ENCODE assay signal across 34 cellular contexts in genomic region chr1:166903232-166903631, GRCh38. TPM values are rescaled to one million over a fixed set of nuclear protein-coding genes. Genes with fewer than 3 reads are reported as not detected.
DNase-seq lines count a peak whose midpoint lies in the region; ATAC-seq and TF ChIP-seq lines count a peak whose summit lies in the region.
"Had no signal": no experiment of that assay in that cellular context is flagged by ENCODE, and none has a peak within 500 bp of the region (broad histone marks: within the 10 kb centered on the region; RNA-seq: fewer than 3 reads in every experiment).

No MANE protein-coding gene starts in this region.

- peaks cover 4% of the 10 kb centered on the region; the same call in 1 of the 2 replicates for H3F3A ChIP-seq in Loucy (ENCODE audit: low read depth)

- no peak overlapping the region for H2AFZ ChIP-seq in Loucy (ENCODE audit: low read length)
- H2AFZ ChIP-seq: GM23338 had no signal

- peak overlapping the region; percentile 40 for H3K4me2 ChIP-seq in Loucy (ENCODE audit: low read depth, low read length, poor library complexity, severe bottlenecking)
- H3K4me2 ChIP-seq: A549, GM23338, KMS-11, smooth muscle cell had no signal

- H3K4me1 ChIP-seq in Loucy (ENCODE audit: insufficient read depth, low read length, poor library complexity, severe bottlenecking) (peaks cover 32% of the 10 kb centered on the region), mucosa of descending colon (ENCODE audit: low read depth) (no peaks in the 10 kb centered on the region)
- H3K4me1 ChIP-seq: A549, colonic mucosa had no signal

- peaks cover 34% of the 10 kb centered on the region for H3K4me1 Mint-ChIP-seq in dendritic cell treated with granulocyte-macrophage colony-stimulating factor and Interleukin-4, amounts not matched to agents 40 ng/mL and 50 ng/mL, for 4 days (ENCODE audit: low read depth)
- H3K4me1 Mint-ChIP-seq in activated CD4-positive, alpha-beta memory T cell treated with anti-CD3 and anti-CD28 coated beads, Interleukin-2, amount 10 ng/mL, durations not matched to agents 7 days and 5 days, result peaks cover 52% of the 10 kb centered on the region
- H3K4me1 Mint-ChIP-seq: GM23338 had no signal

- H3K9me3 ChIP-seq in Loucy (ENCODE audit: insufficient read depth, low read depth, low read length) (no peaks in the 10 kb centered on the region), mucosa of descending colon (no peaks in the 10 kb centered on the region)
- H3K9me3 ChIP-seq: A549, colonic mucosa, neutrophil had no signal

- no peaks in the 10 kb centered on the region for H3K27me3 ChIP-seq in Loucy (ENCODE audit: insufficient read depth, low read length, poor library complexity, severe bottlenecking)
- H3K27me3 ChIP-seq: colonic mucosa, neutrophil had no signal

- POLR2A ChIA-PET in activated CD4-positive, alpha-beta memory T cell treated with anti-CD3 and anti-CD28 coated beads, Interleukin-2, amount 10 ng/mL, durations not matched to agents 7 days and 5 days (lab: Charles Lee), result no interaction called here

- peak overlapping the region; percentile 16 for H3K27ac Mint-ChIP-seq in dendritic cell treated with granulocyte-macrophage colony-stimulating factor and Interleukin-4, amounts not matched to agents 40 ng/mL and 50 ng/mL, for 4 days
- H3K27ac Mint-ChIP-seq in activated CD4-positive, alpha-beta memory T cell treated with anti-CD3 and anti-CD28 coated beads, Interleukin-2, amount 10 ng/mL, durations not matched to agents 7 days and 5 days, result no peak overlapping the region
- H3K27ac Mint-ChIP-seq: activated naive CD8-positive, alpha-beta T cell treated with anti-CD3 and anti-CD28 coated beads, Interleukin-2, amount 10 ng/mL, durations not matched to agents 7 days and 5 days; GM23338 had no signal

- H3K9me3 Mint-ChIP-seq in dendritic cell treated with granulocyte-macrophage colony-stimulating factor and Interleukin-4, amounts not matched to agents 40 ng/mL and 50 ng/mL, for 4 days, result peaks cover 2% of the 10 kb centered on the region
- peaks cover 4% of the 10 kb centered on the region for H3K9me3 Mint-ChIP-seq in activated CD4-positive, alpha-beta memory T cell treated with anti-CD3 and anti-CD28 coated beads, Interleukin-2, amount 10 ng/mL, durations not matched to agents 7 days and 5 days

- H3K36me3 Mint-ChIP-seq in dendritic cell treated with granulocyte-macrophage colony-stimulating factor and Interleukin-4, amounts not matched to agents 40 ng/mL and 50 ng/mL, for 4 days (ENCODE audit: low read depth), result no peaks in the 10 kb centered on the region
- peaks cover 10% of the 10 kb centered on the region for H3K36me3 Mint-ChIP-seq in activated CD4-positive, alpha-beta memory T cell treated with anti-CD3 and anti-CD28 coated beads, Interleukin-2, amount 10 ng/mL, durations not matched to agents 7 days and 5 days (ENCODE audit: low read depth)

- peak; percentile 85 for DNase-seq in CD1c-positive myeloid dendritic cell (ENCODE audit: extremely low spot score)
- no peak for DNase-seq in mucosa of descending colon
- no peak for DNase-seq in central memory CD4-positive, alpha-beta T cell
- no peak for DNase-seq in activated CD4-positive, alpha-beta T cell treated with anti-CD3 and anti-CD28 coated beads, Interleukin-2, amount 50 U/mL, for 1 hour
- DNase-seq in activated CD4-positive, alpha-beta memory T cell treated with anti-CD3 and anti-CD28 coated beads, Interleukin-2, amount 10 ng/mL, durations not matched to agents 7 days and 5 days, result no peak
- DNase-seq: activated CD4-positive, alpha-beta T cell treated with anti-CD3 and anti-CD28 coated beads, Interleukin-2, amount 50 U/mL, for 4 hours; activated CD4-positive, CD25-positive, alpha-beta regulatory T cell; activated gamma-delta T cell treated with Interleukin-2 at 50 U/mL for 16 hours; activated naive CD8-positive, alpha-beta T cell treated with anti-CD3 and anti-CD28 coated beads, Interleukin-2, amount 10 ng/mL, durations not matched to agents 7 days and 5 days; activated T-cell treated with anti-CD3 and anti-CD28 coated beads, Interleukin-2, amount 50 U/mL, for 48 hours; aorta; colonic mucosa; effector CD8-positive, alpha-beta T cell; foreskin fibroblast; head of caudate nucleus; midbrain; naive thymus-derived CD4-positive, alpha-beta T cell; NCI-H1417 treated with DMSO at 0.1 percent for 48 hours; NCI-H2081; NCI-H226; NCI-H69; posterior cingulate gyrus; right cardiac atrium; Right ventricle myocardium superior; stimulated activated naive CD4-positive, alpha-beta T cell had no signal

- no peak overlapping the region for H3K9ac ChIP-seq in Loucy (ENCODE audit: low read depth, low read length, poor library complexity, severe bottlenecking)
- H3K9ac ChIP-seq: KMS-11 had no signal

- TF ChIP-seq CTCF in Loucy (conservative IDR thresholded peaks at IDR 0.05; ENCODE audit: low read length) (no peak), mucosa of descending colon (IDR thresholded peaks at IDR 0.05) (no peak)

- H3K36me3 ChIP-seq in Loucy (ENCODE audit: insufficient read depth, low read length), result no peaks in the 10 kb centered on the region
- no peaks in the 10 kb centered on the region for H3K36me3 ChIP-seq in mucosa of descending colon (ENCODE audit: low read depth)
- H3K36me3 ChIP-seq: colonic mucosa, neutrophil had no signal

- H3K4me3 ChIP-seq in Loucy (ENCODE audit: low read length, poor library complexity, severe bottlenecking) (no peak overlapping the region), mucosa of descending colon (no peak overlapping the region)
- H3K4me3 ChIP-seq: A549, colonic mucosa, GM23338, smooth muscle cell had no signal

- no peak overlapping the region for H3K4me3 Mint-ChIP-seq in dendritic cell treated with granulocyte-macrophage colony-stimulating factor and Interleukin-4, amounts not matched to agents 40 ng/mL and 50 ng/mL, for 4 days
- no peak overlapping the region for H3K4me3 Mint-ChIP-seq in activated CD4-positive, alpha-beta memory T cell treated with anti-CD3 and anti-CD28 coated beads, Interleukin-2, amount 10 ng/mL, durations not matched to agents 7 days and 5 days
- H3K4me3 Mint-ChIP-seq: activated naive CD8-positive, alpha-beta T cell treated with anti-CD3 and anti-CD28 coated beads, Interleukin-2, amount 10 ng/mL, durations not matched to agents 7 days and 5 days; GM23338; naive thymus-derived CD4-positive, alpha-beta T cell had no signal

- CTCF ChIA-PET in activated CD4-positive, alpha-beta memory T cell treated with anti-CD3 and anti-CD28 coated beads, Interleukin-2, amount 10 ng/mL, durations not matched to agents 7 days and 5 days (lab: Charles Lee), result interaction anchor here (19.8 kb wide), 1 partner anchor 155 kb away, joined by 722 read pairs; no protein-coding TSS in a partner anchor

- H3K27me3 Mint-ChIP-seq in dendritic cell treated with granulocyte-macrophage colony-stimulating factor and Interleukin-4, amounts not matched to agents 40 ng/mL and 50 ng/mL, for 4 days, result no peaks in the 10 kb centered on the region
- peaks cover 23% of the 10 kb centered on the region for H3K27me3 Mint-ChIP-seq in activated CD4-positive, alpha-beta memory T cell treated with anti-CD3 and anti-CD28 coated beads, Interleukin-2, amount 10 ng/mL, durations not matched to agents 7 days and 5 days

- no peaks in the 10 kb centered on the region for H3K9me2 ChIP-seq in Loucy (replicated peaks; ENCODE audit: low read depth, low read length)

- ATAC-seq in mucosa of descending colon, result peak; percentile 38
- ATAC-seq in HG03095 (IDR thresholded peaks at IDR 0.05; ENCODE audit: unreplicated experiment), result no peak
- ATAC-seq: A549; GM23338; naive thymus-derived CD4-positive, alpha-beta T cell; Panc1; right cardiac atrium had no signal

- intact Hi-C loops in dendritic cell treated with granulocyte-macrophage colony-stimulating factor and Interleukin-4, amounts not matched to agents 40 ng/mL and 50 ng/mL, for 4 days (cut with micrococcal nuclease), result no loop called here
- intact Hi-C loops in mucosa of descending colon (cut with DNase I, micrococcal nuclease), result no loop called here

- H3K79me2 ChIP-seq in Loucy (ENCODE audit: insufficient read depth, low read length), result no peaks in the 10 kb centered on the region

- H4K20me1 ChIP-seq in Loucy (ENCODE audit: insufficient read depth, low read length, poor library complexity, severe bottlenecking), result no peaks in the 10 kb centered on the region

RNA-seq across cellular contexts. Expression of gene TADA1, which starts 27.2 kb away (rescaled TPM):
- 10 to 100 TPM in 2 of 3 donors, 1 to 10 TPM in 1; 9.5 to 12.4 (median 10.1) TPM for total RNA-seq in mucosa of descending colon
- total RNA-seq in activated CD4-positive, alpha-beta memory T cell treated with anti-CD3 and anti-CD28 coated beads, Interleukin-2, amount 10 ng/mL, durations not matched to agents 7 days and 5 days, result 10 to 100 TPM; 17.0 to 17.9 TPM
